3 cellular contexts compared by ENCODE assay signal in the genomic region with DNA sequence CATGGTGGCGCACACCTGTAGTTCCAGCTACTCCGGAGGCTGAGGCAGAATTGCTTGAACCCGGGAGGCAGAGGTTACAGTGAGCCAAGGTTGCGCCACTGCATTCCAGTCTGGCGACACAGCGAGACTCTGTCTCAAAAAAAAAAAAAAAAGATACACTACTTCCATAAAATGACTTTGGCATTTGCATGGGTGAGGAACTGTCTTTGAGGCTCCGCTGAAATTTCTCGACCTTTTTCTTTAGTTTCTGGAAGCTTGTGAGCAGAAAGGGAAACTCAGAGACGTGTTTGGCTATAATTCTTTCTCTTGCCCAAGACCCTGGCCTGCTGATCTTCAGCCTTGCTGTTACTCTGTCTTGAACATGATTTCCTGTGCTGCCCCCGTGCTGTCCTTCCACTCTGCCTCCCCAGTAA.
TF ChIP-seq lines count a peak whose summit lies in the region.

No MANE protein-coding gene starts in this region.

TF ChIP-seq in SK-N-SH treated with all-trans-retinoic acid at 6 μM for 48 hours, 23 proteins besides CTCF, POLR2A, EP300 and RAD21:
- no peak for TF ChIP-seq ZNF70 (CRISPR knock-in tag; IDR thresholded peaks at IDR 0.05)

TF ChIP-seq in SK-N-SH, 30 proteins besides CTCF, POLR2A, EP300 and RAD21 (continued from another document):
- no peak for TF ChIP-seq MEF2A (IDR thresholded peaks at IDR 0.05; ENCODE audit: borderline replicate concordance, low read depth)
- no peak for TF ChIP-seq JUND (IDR thresholded peaks at IDR 0.05)
- no peak for TF ChIP-seq SIN3A (IDR thresholded peaks at IDR 0.05; ENCODE audit: borderline replicate concordance, low read depth, low read length)
- TF ChIP-seq, protein P1, sequence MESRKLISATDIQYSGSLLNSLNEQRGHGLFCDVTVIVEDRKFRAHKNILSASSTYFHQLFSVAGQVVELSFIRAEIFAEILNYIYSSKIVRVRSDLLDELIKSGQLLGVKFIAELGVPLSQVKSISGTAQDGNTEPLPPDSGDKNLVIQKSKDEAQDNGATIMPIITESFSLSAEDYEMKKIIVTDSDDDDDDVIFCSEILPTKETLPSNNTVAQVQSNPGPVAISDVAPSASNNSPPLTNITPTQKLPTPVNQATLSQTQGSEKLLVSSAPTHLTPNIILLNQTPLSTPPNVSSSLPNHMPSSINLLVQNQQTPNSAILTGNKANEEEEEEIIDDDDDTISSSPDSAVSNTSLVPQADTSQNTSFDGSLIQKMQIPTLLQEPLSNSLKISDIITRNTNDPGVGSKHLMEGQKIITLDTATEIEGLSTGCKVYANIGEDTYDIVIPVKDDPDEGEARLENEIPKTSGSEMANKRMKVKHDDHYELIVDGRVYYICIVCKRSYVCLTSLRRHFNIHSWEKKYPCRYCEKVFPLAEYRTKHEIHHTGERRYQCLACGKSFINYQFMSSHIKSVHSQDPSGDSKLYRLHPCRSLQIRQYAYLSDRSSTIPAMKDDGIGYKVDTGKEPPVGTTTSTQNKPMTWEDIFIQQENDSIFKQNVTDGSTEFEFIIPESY (IDR thresholded peaks at IDR 0.05; ENCODE audit: borderline replicate concordance, low read depth) = no peak
- no peak for TF ChIP-seq EZH2phosphoT487 (IDR thresholded peaks at IDR 0.05; ENCODE audit: borderline replicate concordance, low read depth)
- TF ChIP-seq RFX5 (IDR thresholded peaks at IDR 0.05; ENCODE audit: low read length) = no peak
- no peak for TF ChIP-seq GATA2 (CRISPR knock-in tag; IDR thresholded peaks at IDR 0.05)
- TF ChIP-seq POLR2AphosphoS5 (IDR thresholded peaks at IDR 0.05; ENCODE audit: low read depth, low read length) = no peak
- TF ChIP-seq, protein P2, sequence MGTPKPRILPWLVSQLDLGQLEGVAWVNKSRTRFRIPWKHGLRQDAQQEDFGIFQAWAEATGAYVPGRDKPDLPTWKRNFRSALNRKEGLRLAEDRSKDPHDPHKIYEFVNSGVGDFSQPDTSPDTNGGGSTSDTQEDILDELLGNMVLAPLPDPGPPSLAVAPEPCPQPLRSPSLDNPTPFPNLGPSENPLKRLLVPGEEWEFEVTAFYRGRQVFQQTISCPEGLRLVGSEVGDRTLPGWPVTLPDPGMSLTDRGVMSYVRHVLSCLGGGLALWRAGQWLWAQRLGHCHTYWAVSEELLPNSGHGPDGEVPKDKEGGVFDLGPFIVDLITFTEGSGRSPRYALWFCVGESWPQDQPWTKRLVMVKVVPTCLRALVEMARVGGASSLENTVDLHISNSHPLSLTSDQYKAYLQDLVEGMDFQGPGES (IDR thresholded peaks at IDR 0.05; ENCODE audit: low read depth, low read length) = no peak
- no peak for TF ChIP-seq RXRA (IDR thresholded peaks at IDR 0.05; ENCODE audit: borderline replicate concordance, low read depth)

TF ChIP-seq in HepG2, 621 proteins besides CTCF, POLR2A, EP300 and RAD21:
- TF ChIP-seq, protein P3, sequence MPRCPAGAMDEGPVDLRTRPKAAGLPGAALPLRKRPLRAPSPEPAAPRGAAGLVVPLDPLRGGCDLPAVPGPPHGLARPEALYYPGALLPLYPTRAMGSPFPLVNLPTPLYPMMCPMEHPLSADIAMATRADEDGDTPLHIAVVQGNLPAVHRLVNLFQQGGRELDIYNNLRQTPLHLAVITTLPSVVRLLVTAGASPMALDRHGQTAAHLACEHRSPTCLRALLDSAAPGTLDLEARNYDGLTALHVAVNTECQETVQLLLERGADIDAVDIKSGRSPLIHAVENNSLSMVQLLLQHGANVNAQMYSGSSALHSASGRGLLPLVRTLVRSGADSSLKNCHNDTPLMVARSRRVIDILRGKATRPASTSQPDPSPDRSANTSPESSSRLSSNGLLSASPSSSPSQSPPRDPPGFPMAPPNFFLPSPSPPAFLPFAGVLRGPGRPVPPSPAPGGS (CRISPR knock-in tag; IDR thresholded peaks at IDR 0.05) = no peak
- TF ChIP-seq ZNF292 (CRISPR knock-in tag; IDR thresholded peaks at IDR 0.05; ENCODE audit: borderline replicate concordance, low read depth) (no peak), ZNF326 (CRISPR knock-in tag; IDR thresholded peaks at IDR 0.05; ENCODE audit: borderline replicate concordance) (no peak), FOSL2 (CRISPR knock-in tag; IDR thresholded peaks at IDR 0.05) (peak; percentile 82), ZNF282 (IDR thresholded peaks at IDR 0.05; ENCODE audit: partially characterized antibody) (no peak), AGO2 (optimal IDR thresholded peaks at IDR 0.05; ENCODE audit: low read depth, low read length) (no peak), ZNF460 (CRISPR knock-in tag; IDR thresholded peaks at IDR 0.05; ENCODE audit: borderline replicate concordance) (peak; percentile 51; the same call in 1 of the 2 replicates), ATF7 (IDR thresholded peaks at IDR 0.05) (no peak), ATF7 (CRISPR knock-in tag; IDR thresholded peaks at IDR 0.05) (no peak), CEBPB (IDR thresholded peaks at IDR 0.05; ENCODE audit: borderline replicate concordance, low read depth, low read length) (0 out of 2 replicates have a peak, but pooled peaks have one; percentile 23), ZNF709 (CRISPR knock-in tag; IDR thresholded peaks at IDR 0.05) (no peak), YEATS2 (CRISPR knock-in tag; IDR thresholded peaks at IDR 0.05; ENCODE audit: borderline replicate concordance) (no peak), RELA (CRISPR knock-in tag; IDR thresholded peaks at IDR 0.05) (no peak)
- TF ChIP-seq, protein P4, sequence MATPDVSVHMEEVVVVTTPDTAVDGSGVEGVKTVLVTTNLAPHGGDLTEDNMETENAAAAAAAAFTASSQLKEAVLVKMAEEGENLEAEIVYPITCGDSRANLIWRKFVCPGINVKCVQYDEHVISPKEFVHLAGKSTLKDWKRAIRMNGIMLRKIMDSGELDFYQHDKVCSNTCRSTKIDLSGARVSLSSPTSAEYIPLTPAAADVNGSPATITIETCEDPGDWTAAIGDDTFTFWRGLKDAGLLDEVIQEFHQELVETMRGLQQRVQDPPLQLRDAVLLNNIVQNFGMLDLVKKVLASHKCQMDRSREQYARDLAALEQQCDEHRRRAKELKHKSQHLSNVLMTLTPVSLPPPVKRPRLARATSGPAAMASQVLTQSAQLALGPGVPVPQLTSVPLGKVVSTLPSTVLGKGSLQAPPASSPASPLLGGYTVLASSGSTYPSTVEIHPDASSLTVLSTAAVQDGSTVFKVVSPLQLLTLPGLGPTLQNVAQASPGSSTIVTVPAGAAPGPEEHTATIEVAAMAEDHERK (CRISPR knock-in tag; IDR thresholded peaks at IDR 0.05; ENCODE audit: low read depth) = no peak
- TF ChIP-seq, protein P5, sequence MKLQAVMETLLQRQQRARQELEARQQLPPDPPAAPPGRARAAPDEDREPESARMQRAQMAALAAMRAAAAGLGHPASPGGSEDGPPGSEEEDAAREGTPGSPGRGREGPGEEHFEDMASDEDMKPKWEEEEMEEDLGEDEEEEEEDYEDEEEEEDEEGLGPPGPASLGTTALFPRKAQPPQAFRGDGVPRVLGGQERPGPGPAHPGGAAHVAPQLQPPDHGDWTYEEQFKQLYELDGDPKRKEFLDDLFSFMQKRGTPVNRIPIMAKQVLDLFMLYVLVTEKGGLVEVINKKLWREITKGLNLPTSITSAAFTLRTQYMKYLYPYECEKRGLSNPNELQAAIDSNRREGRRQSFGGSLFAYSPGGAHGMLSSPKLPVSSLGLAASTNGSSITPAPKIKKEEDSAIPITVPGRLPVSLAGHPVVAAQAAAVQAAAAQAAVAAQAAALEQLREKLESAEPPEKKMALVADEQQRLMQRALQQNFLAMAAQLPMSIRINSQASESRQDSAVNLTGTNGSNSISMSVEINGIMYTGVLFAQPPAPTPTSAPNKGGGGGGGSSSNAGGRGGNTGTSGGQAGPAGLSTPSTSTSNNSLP (IDR thresholded peaks at IDR 0.05; ENCODE audit: low read depth, low read length) = no peak
- TF ChIP-seq, protein P1 (CRISPR knock-in tag; IDR thresholded peaks at IDR 0.05) = peak; percentile 61; the same call in 1 of the 2 replicates
- TF ChIP-seq, protein P6, sequence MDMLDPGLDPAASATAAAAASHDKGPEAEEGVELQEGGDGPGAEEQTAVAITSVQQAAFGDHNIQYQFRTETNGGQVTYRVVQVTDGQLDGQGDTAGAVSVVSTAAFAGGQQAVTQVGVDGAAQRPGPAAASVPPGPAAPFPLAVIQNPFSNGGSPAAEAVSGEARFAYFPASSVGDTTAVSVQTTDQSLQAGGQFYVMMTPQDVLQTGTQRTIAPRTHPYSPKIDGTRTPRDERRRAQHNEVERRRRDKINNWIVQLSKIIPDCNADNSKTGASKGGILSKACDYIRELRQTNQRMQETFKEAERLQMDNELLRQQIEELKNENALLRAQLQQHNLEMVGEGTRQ (IDR thresholded peaks at IDR 0.05; ENCODE audit: low read depth, low read length) = no peak
- TF ChIP-seq, protein P6 (CRISPR knock-in tag; IDR thresholded peaks at IDR 0.05; ENCODE audit: borderline replicate concordance) = no peak
